8 cellular contexts compared by ENCODE assay signal in the genomic region with DNA sequence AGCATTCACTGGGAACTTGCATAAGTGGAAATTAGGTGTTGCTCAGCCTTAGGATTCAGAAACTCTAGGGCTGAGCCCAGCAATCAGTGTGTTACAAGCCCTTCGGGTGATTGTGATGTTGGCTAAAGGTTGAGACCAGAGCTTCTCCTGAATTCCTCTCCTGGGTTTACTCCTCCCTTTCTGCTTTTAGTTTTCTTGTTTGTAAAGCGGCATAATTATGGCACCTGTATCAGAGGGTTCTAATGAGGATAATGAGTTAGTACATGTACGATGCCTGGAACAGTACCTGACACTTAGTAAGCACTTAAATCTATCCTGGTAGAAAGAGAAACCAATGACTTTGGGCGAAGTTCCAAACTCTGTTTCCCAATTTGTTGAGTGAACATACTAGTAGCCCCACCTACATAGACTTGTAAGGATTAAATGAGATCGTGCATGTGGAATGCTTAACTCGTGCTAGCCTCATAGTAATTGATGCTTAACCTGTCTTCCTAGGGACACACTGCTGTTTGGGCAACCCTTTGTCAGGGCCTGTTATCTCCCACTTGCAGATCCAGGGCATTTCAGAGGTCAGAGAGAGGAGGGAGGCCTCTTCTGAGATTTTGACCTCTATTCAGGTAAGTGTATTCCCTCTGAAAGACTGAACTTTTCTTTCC. TPM values are rescaled to one million over a fixed set of nuclear protein-coding genes. Genes with fewer than 3 reads are reported as not detected.
DNase-seq lines count a peak whose midpoint lies in the region; ATAC-seq and TF ChIP-seq lines count a peak whose summit lies in the region.

No MANE protein-coding gene starts in this region.

- CTCF ChIA-PET in WTC11 (lab: Charles Lee), result interaction anchor here (0.9 to 1.8 kb wide), 2 partner anchors 50 to 180 kb away, joined by 4 to 9 read pairs; a partner anchor contains a TSS

- no peaks in the 10 kb centered on the region for H3K27me3 Mint-ChIP-seq in T-helper 2 cell treated with Interferon-gamma antibody and Interleukin-4, amounts not matched to agents 5 μg/mL and 100 μg/mL, for 36 hours (ENCODE audit: low read depth)
- peaks cover 16% of the 10 kb centered on the region for H3K27me3 Mint-ChIP-seq in WTC11 (ENCODE audit: low read depth)

- no peak for TF ChIP-seq POLR2A in stomach (IDR thresholded peaks at IDR 0.05)
- TF ChIP-seq POLR2A in ovary (IDR thresholded peaks at IDR 0.05), result no peak

- no peaks in the 10 kb centered on the region for H3K9me3 Mint-ChIP-seq in T-helper 2 cell treated with Interferon-gamma antibody and Interleukin-4, amounts not matched to agents 5 μg/mL and 100 μg/mL, for 36 hours
- peaks cover 7% of the 10 kb centered on the region for H3K9me3 Mint-ChIP-seq in WTC11

- H3K4me1 ChIP-seq in foreskin keratinocyte, result peaks cover 13% of the 10 kb centered on the region
- peaks cover 0 to 33% (median 26%) of the 10 kb centered on the region in 4 donors for H3K4me1 ChIP-seq in stomach
- H3K4me1 ChIP-seq in ovary (ENCODE audit: insufficient read depth), result peaks cover 10% of the 10 kb centered on the region

- H3K27ac Mint-ChIP-seq in T-helper 2 cell treated with Interferon-gamma antibody and Interleukin-4, amounts not matched to agents 5 μg/mL and 100 μg/mL, for 36 hours, result peak overlapping the region; percentile 72
- no peak overlapping the region for H3K27ac Mint-ChIP-seq in WTC11

- H3K4me3 Mint-ChIP-seq in T-helper 2 cell treated with Interferon-gamma antibody and Interleukin-4, amounts not matched to agents 5 μg/mL and 100 μg/mL, for 36 hours, result peak overlapping the region; percentile 64
- H3K4me3 Mint-ChIP-seq in WTC11, result peak overlapping the region; percentile 56

- DNase-seq in T-helper 2 cell treated with Interferon-gamma antibody and Interleukin-4, amounts not matched to agents 5 μg/mL and 100 μg/mL, for 36 hours (ENCODE audit: low spot score), result no peak
- DNase-seq in T-helper 2 cell (no peak), WTC11 (ENCODE audit: low spot score) (no peak), foreskin keratinocyte (no peak), stomach (no peak), ovary (no peak), GM13977 (ENCODE audit: low spot score) (no peak), NCI-H1092 treated with DMSO at 0.1 percent for 48 hours (lab: John Stamatoyannopoulos, UW) (no peak)

- ATAC-seq in WTC11 (no peak), foreskin keratinocyte (no peak)

- intact Hi-C loops in stomach (cut with DNase I; ENCODE audit: low total_unique reads) (no loop called here), ovary (cut with DNase I) (loop anchor here in 1 of 4 donors (5.0 kb wide), 1 partner anchor 113 kb away; no protein-coding TSS in a partner anchor)

- H3K27me3 ChIP-seq in foreskin keratinocyte (no peaks in the 10 kb centered on the region), stomach (no peaks in the 10 kb centered on the region), ovary (no peaks in the 10 kb centered on the region)

- TF ChIP-seq CTCF in WTC11 (IDR thresholded peaks at IDR 0.05), result no peak
- TF ChIP-seq CTCF in foreskin keratinocyte (conservative IDR thresholded peaks at IDR 0.05), result no peak
- no peak for TF ChIP-seq CTCF in stomach (IDR thresholded peaks at IDR 0.05)
- TF ChIP-seq CTCF in ovary (IDR thresholded peaks at IDR 0.05), result no peak
- TF ChIP-seq CTCF in GM13977 (IDR thresholded peaks at IDR 0.05; ENCODE audit: extremely low read depth, insufficient read depth, missing control alignments), result no peak

- H3K4me1 Mint-ChIP-seq in T-helper 2 cell treated with Interferon-gamma antibody and Interleukin-4, amounts not matched to agents 5 μg/mL and 100 μg/mL, for 36 hours (ENCODE audit: low read depth), result peaks cover 32% of the 10 kb centered on the region
- peaks cover 31% of the 10 kb centered on the region for H3K4me1 Mint-ChIP-seq in WTC11

- TF ChIP-seq EP300 in stomach (IDR thresholded peaks at IDR 0.05) (no peak), ovary (IDR thresholded peaks at IDR 0.05) (no peak)

- 83 to 92% (median 86%) methylated on average over 6 of the region's 6 CpGs for WGBS in stomach, 5 donors
- WGBS in ovary, 3 donors, result 89 to 94% (median 93%) methylated on average over 6 of the region's 6 CpGs

- no peaks in the 10 kb centered on the region for H3K36me3 ChIP-seq in stomach
- no peaks in the 10 kb centered on the region for H3K36me3 ChIP-seq in ovary

- H3K9me3 ChIP-seq in stomach (no peaks in the 10 kb centered on the region), ovary (no peaks in the 10 kb centered on the region)

- in situ Hi-C loops in GM13977 (cut with MboI; ENCODE audit: low pct_unique_long_range_greater_than_20kb, low sequenced_read_pairs, unreplicated experiment), result no loop called here

- POLR2A ChIA-PET in WTC11 (lab: Charles Lee), result interaction anchor here (0.9 to 1.8 kb wide), 4 partner anchors 19 to 75 kb away, joined by 3 to 20 read pairs (median 11); no protein-coding TSS in a partner anchor

- peaks cover 28% of the 10 kb centered on the region for H3K36me3 Mint-ChIP-seq in T-helper 2 cell treated with Interferon-gamma antibody and Interleukin-4, amounts not matched to agents 5 μg/mL and 100 μg/mL, for 36 hours (ENCODE audit: low read depth)
- peaks cover 38% of the 10 kb centered on the region for H3K36me3 Mint-ChIP-seq in WTC11

- H3K4me3 ChIP-seq in stomach, result no peak overlapping the region
- H3K4me3 ChIP-seq in ovary, result no peak overlapping the region

- H3K27ac ChIP-seq in foreskin keratinocyte (peak overlapping the region; percentile 85), stomach (peak overlapping the region; percentile 69 to 99 (median 98)), ovary (peak overlapping the region in 1 of 2 donors; percentile 94)

TF ChIP-seq in WTC11, 78 proteins besides CTCF, POLR2A, EP300 and RAD21 (continues in another document):
- TF ChIP-seq TCF7 (CRISPR knock-in tag; IDR thresholded peaks at IDR 0.05; ENCODE audit: low read depth) (no peak), OVOL2 (CRISPR knock-in tag; IDR thresholded peaks at IDR 0.05; ENCODE audit: borderline replicate concordance) (no peak)
- TF ChIP-seq, protein P1, sequence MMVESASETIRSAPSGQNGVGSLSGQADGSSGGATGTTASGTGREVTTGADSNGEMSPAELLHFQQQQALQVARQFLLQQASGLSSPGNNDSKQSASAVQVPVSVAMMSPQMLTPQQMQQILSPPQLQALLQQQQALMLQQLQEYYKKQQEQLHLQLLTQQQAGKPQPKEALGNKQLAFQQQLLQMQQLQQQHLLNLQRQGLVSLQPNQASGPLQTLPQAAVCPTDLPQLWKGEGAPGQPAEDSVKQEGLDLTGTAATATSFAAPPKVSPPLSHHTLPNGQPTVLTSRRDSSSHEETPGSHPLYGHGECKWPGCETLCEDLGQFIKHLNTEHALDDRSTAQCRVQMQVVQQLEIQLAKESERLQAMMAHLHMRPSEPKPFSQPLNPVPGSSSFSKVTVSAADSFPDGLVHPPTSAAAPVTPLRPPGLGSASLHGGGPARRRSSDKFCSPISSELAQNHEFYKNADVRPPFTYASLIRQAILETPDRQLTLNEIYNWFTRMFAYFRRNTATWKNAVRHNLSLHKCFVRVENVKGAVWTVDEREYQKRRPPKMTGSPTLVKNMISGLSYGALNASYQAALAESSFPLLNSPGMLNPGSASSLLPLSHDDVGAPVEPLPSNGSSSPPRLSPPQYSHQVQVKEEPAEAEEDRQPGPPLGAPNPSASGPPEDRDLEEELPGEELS (CRISPR knock-in tag; IDR thresholded peaks at IDR 0.05), result no peak
- TF ChIP-seq, protein P2, sequence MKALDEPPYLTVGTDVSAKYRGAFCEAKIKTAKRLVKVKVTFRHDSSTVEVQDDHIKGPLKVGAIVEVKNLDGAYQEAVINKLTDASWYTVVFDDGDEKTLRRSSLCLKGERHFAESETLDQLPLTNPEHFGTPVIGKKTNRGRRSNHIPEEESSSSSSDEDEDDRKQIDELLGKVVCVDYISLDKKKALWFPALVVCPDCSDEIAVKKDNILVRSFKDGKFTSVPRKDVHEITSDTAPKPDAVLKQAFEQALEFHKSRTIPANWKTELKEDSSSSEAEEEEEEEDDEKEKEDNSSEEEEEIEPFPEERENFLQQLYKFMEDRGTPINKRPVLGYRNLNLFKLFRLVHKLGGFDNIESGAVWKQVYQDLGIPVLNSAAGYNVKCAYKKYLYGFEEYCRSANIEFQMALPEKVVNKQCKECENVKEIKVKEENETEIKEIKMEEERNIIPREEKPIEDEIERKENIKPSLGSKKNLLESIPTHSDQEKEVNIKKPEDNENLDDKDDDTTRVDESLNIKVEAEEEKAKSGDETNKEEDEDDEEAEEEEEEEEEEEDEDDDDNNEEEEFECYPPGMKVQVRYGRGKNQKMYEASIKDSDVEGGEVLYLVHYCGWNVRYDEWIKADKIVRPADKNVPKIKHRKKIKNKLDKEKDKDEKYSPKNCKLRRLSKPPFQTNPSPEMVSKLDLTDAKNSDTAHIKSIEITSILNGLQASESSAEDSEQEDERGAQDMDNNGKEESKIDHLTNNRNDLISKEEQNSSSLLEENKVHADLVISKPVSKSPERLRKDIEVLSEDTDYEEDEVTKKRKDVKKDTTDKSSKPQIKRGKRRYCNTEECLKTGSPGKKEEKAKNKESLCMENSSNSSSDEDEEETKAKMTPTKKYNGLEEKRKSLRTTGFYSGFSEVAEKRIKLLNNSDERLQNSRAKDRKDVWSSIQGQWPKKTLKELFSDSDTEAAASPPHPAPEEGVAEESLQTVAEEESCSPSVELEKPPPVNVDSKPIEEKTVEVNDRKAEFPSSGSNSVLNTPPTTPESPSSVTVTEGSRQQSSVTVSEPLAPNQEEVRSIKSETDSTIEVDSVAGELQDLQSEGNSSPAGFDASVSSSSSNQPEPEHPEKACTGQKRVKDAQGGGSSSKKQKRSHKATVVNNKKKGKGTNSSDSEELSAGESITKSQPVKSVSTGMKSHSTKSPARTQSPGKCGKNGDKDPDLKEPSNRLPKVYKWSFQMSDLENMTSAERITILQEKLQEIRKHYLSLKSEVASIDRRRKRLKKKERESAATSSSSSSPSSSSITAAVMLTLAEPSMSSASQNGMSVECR (CRISPR knock-in tag; IDR thresholded peaks at IDR 0.05; ENCODE audit: borderline replicate concordance), result no peak

RNA-seq across cellular contexts. Expression of a gene that starts 0.9 kb away (rescaled TPM):
- total RNA-seq in WTC11 (2021) (194 to 215 TPM (median 199 TPM) in 3 replicates), foreskin keratinocyte (169 and 218 TPM in 2 replicates), stomach (100 to 1,000 TPM in 3 of 5 donors, 10 to 100 TPM in 2; 69.5 to 317 (median 295) TPM), ovary (100 to 1,000 TPM in 4 of 7 donors, 10 to 100 TPM in 3; 39.0 to 214 (median 116) TPM)
- polyA plus RNA-seq in foreskin keratinocyte (100 and 126 TPM in 2 replicates), stomach (100 to 1,000 TPM; 121 to 231 (median 205) TPM), ovary (10 to 100 TPM; 45.1 to 85.6 TPM)
